In the genomic region with DNA sequence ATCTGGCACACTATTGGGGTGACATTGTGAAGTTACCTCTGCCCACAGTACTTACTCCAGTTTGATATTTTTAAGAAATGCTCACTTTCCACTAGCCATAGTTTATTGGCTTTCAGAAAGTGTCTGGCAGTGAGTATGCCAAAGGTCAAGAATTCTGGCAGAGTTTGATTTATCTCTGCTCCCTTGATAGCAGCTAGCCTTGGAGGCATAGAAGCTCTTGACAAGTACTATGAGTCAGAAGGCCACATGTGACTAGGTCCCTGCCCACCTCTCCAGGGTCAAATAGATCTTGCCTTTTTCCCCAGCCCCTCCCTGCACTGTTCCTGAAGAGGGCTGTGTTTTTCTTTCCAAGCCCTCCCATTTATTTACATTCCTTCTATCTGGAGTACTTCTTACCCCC, we compare ENCODE assay signal across 14 cellular contexts.
DNase-seq lines count a peak whose midpoint lies in the region; ATAC-seq and TF ChIP-seq lines count a peak whose summit lies in the region.
"Had no signal": no experiment of that assay in that cellular context is flagged by ENCODE, and none has a peak within 500 bp of the region (broad histone marks: within the 10 kb centered on the region; RNA-seq: fewer than 3 reads in every experiment).

No MANE protein-coding gene starts in this region.

- no peak overlapping the region for H3K4me3 ChIP-seq in right atrium auricular region
- H3K4me3 ChIP-seq in kidney epithelial cell (ENCODE audit: low read depth, low read length) = no peak overlapping the region
- H3K4me3 ChIP-seq in upper lobe of right lung = no peak overlapping the region
- H3K4me3 ChIP-seq: Peyer's patch had no signal

- no peaks in the 10 kb centered on the region for H3K9me3 Mint-ChIP-seq in WTC11
- H3K9me3 Mint-ChIP-seq: activated T-cell treated with anti-CD3 and anti-CD28 coated beads, Interleukin-2, amount 50 U/mL, for 72 hours had no signal

- no peaks in the 10 kb centered on the region for H3K27me3 Mint-ChIP-seq in WTC11 (ENCODE audit: low read depth)
- H3K27me3 Mint-ChIP-seq: B cell had no signal

- ATAC-seq in Right ventricle myocardium superior (ENCODE audit: poor library complexity) = peak; percentile 86
- peak; percentile 88 for ATAC-seq in WTC11
- peak; percentile 95 for ATAC-seq in upper lobe of right lung
- no peak for ATAC-seq in GM18870 (IDR thresholded peaks at IDR 0.05; ENCODE audit: unreplicated experiment)
- no peak for ATAC-seq in GM21367 (IDR thresholded peaks at IDR 0.05; ENCODE audit: unreplicated experiment)
- ATAC-seq in HG03025 (IDR thresholded peaks at IDR 0.05; ENCODE audit: low FRiP score, unreplicated experiment) = no peak
- ATAC-seq: activated T-cell treated with anti-CD3 and anti-CD28 coated beads, Interleukin-2, amount 50 U/mL, for 72 hours had no signal

- intact Hi-C loops in Right ventricle myocardium superior (cut with DNase I) (no loop called here), upper lobe of right lung (cut with DNase I) (no loop called here)

- CTCF ChIA-PET in WTC11 (lab: Charles Lee) = interaction anchor here (1.6 kb wide), 1 partner anchor 51 kb away, joined by 4 read pairs; no protein-coding TSS in a partner anchor

- no peak for TF ChIP-seq CTCF in right atrium auricular region (IDR thresholded peaks at IDR 0.05)
- TF ChIP-seq CTCF in WTC11 (IDR thresholded peaks at IDR 0.05) = no peak
- TF ChIP-seq CTCF in kidney epithelial cell (IDR thresholded peaks at IDR 0.05; ENCODE audit: insufficient read depth, low read length, poor library complexity, severe bottlenecking) = no peak
- TF ChIP-seq CTCF in upper lobe of right lung (IDR thresholded peaks at IDR 0.05) = no peak

- POLR2A ChIA-PET in WTC11 (lab: Charles Lee) = interaction anchor here (1.1 kb wide), 1 partner anchor 17 kb away, joined by 5 read pairs; no protein-coding TSS in a partner anchor

- H3K4me1 ChIP-seq in right atrium auricular region = peaks cover 0 to 30% of the 10 kb centered on the region in 2 donors
- peaks cover 18% of the 10 kb centered on the region for H3K4me1 ChIP-seq in upper lobe of right lung
- H3K4me1 ChIP-seq: Peyer's patch had no signal

- no peak overlapping the region for H3K4me3 Mint-ChIP-seq in WTC11
- H3K4me3 Mint-ChIP-seq: activated T-cell treated with anti-CD3 and anti-CD28 coated beads, Interleukin-2, amount 50 U/mL, for 72 hours; B cell had no signal

- H3K9me3 ChIP-seq in right atrium auricular region = no peaks in the 10 kb centered on the region
- no peaks in the 10 kb centered on the region for H3K9me3 ChIP-seq in upper lobe of right lung
- H3K9me3 ChIP-seq: Peyer's patch had no signal

- DNase-seq in Right ventricle myocardium superior (no peak), right atrium auricular region (ENCODE audit: low spot score) (no peak), WTC11 (ENCODE audit: low spot score) (no peak), kidney epithelial cell (ENCODE audit: low read depth) (peak; percentile 28), upper lobe of right lung (no peak)
- DNase-seq: activated T-cell treated with anti-CD3 and anti-CD28 coated beads, Interleukin-2, amount 50 U/mL, for 72 hours; cerebellar nuclear complex; NCI-H1105 treated with DMSO at 0.1 percent for 48 hours; Peyer's patch had no signal

- H3K27me3 ChIP-seq in right atrium auricular region (no peaks in the 10 kb centered on the region), kidney epithelial cell (ENCODE audit: control insufficient read depth, insufficient read depth, low read length) (no peaks in the 10 kb centered on the region), upper lobe of right lung (no peaks in the 10 kb centered on the region)
- H3K27me3 ChIP-seq: Peyer's patch had no signal

- H3K4me1 Mint-ChIP-seq in WTC11 = peaks cover 21% of the 10 kb centered on the region

- H3K36me3 ChIP-seq in right atrium auricular region (no peaks in the 10 kb centered on the region), kidney epithelial cell (ENCODE audit: control insufficient read depth, insufficient read depth, low read length) (no peaks in the 10 kb centered on the region), upper lobe of right lung (no peaks in the 10 kb centered on the region)
- H3K36me3 ChIP-seq: Peyer's patch had no signal

- H3K36me3 Mint-ChIP-seq in WTC11 = no peaks in the 10 kb centered on the region

- H3K27ac ChIP-seq in right atrium auricular region (no peak overlapping the region), upper lobe of right lung (no peak overlapping the region)
- H3K27ac ChIP-seq: Peyer's patch, VCaP had no signal

- H3K27ac Mint-ChIP-seq in WTC11 = no peak overlapping the region
- H3K27ac Mint-ChIP-seq: activated T-cell treated with anti-CD3 and anti-CD28 coated beads, Interleukin-2, amount 50 U/mL, for 72 hours; B cell had no signal

TF ChIP-seq in WTC11, 78 proteins besides CTCF, POLR2A, EP300 and RAD21:
- TF ChIP-seq, protein P1, sequence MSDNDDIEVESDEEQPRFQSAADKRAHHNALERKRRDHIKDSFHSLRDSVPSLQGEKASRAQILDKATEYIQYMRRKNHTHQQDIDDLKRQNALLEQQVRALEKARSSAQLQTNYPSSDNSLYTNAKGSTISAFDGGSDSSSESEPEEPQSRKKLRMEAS (CRISPR knock-in tag; IDR thresholded peaks at IDR 0.05) = no peak
- TF ChIP-seq IRF2 (CRISPR knock-in tag; IDR thresholded peaks at IDR 0.05; ENCODE audit: borderline replicate concordance, low read depth) (no peak), GTF2I (CRISPR knock-in tag; conservative IDR thresholded peaks at IDR 0.05) (no peak)
- TF ChIP-seq, protein P2, sequence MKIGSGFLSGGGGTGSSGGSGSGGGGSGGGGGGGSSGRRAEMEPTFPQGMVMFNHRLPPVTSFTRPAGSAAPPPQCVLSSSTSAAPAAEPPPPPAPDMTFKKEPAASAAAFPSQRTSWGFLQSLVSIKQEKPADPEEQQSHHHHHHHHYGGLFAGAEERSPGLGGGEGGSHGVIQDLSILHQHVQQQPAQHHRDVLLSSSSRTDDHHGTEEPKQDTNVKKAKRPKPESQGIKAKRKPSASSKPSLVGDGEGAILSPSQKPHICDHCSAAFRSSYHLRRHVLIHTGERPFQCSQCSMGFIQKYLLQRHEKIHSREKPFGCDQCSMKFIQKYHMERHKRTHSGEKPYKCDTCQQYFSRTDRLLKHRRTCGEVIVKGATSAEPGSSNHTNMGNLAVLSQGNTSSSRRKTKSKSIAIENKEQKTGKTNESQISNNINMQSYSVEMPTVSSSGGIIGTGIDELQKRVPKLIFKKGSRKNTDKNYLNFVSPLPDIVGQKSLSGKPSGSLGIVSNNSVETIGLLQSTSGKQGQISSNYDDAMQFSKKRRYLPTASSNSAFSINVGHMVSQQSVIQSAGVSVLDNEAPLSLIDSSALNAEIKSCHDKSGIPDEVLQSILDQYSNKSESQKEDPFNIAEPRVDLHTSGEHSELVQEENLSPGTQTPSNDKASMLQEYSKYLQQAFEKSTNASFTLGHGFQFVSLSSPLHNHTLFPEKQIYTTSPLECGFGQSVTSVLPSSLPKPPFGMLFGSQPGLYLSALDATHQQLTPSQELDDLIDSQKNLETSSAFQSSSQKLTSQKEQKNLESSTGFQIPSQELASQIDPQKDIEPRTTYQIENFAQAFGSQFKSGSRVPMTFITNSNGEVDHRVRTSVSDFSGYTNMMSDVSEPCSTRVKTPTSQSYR (CRISPR knock-in tag; IDR thresholded peaks at IDR 0.05) = no peak
TF ChIP-seq in WTC11: peak in this region for 0.

Comparison
In these comparisons a context has a peak if more than half of its experiments do, and no peak if none do; other contexts are left out.
1. ATAC-seq: peak in Right ventricle myocardium superior (single experiment), WTC11 (single experiment) and upper lobe of right lung (single experiment); none in GM18870 (single experiment), GM21367 (single experiment) and HG03025 (single experiment).